Comparison of ENCODE assay signal across 16 cellular contexts in the genomic region with DNA sequence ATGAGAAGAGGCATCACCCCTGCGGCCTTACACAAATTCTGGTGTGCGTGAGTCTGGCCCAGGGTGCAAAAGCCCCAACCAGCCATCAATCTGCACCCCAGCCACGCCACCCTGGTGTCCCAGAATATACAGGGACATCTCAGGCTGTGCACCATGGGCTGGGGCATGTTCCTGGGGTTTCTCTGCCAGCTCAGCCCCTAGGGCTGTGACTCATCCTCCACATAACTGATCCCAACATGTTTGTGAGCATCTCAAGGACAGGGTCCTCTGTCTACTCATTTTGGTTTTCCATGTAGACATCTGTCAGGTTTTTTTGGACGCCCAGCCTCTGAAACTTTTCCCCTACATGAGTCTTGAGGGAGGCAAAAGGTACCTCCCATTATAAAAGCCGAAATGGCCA. TPM values are rescaled to one million over a fixed set of nuclear protein-coding genes. Genes with fewer than 3 reads are reported as not detected.
DNase-seq lines count a peak whose midpoint lies in the region; ATAC-seq lines count a peak whose summit lies in the region.
"Had no signal": no experiment of that assay in that cellular context is flagged by ENCODE, and none has a peak within 500 bp of the region (broad histone marks: within the 10 kb centered on the region; RNA-seq: fewer than 3 reads in every experiment).

No MANE protein-coding gene starts in this region.

- peak overlapping the region; percentile 88 for H3K27ac Mint-ChIP-seq in T-helper 1 cell treated with Interleukin-12 subunit alpha and Interleukin-12 subunit beta and Interleukin-4 antibody, amounts not matched to agents 30 μg/mL and 1 μg/mL, for 36 hours
- H3K27ac Mint-ChIP-seq: type B pancreatic cell had no signal

- H3K4me1 Mint-ChIP-seq in T-helper 1 cell treated with Interleukin-12 subunit alpha and Interleukin-12 subunit beta and Interleukin-4 antibody, amounts not matched to agents 30 μg/mL and 1 μg/mL, for 36 hours (ENCODE audit: low read depth): peaks cover 58% of the 10 kb centered on the region

- DNase-seq in T-helper 1 cell (no peak), M059J (ENCODE audit: low read depth) (peak; percentile 75), iris pigment epithelial cell (ENCODE audit: low read depth) (peak; percentile 31)
- DNase-seq: activated CD8-positive, alpha-beta memory T cell treated with anti-CD3 and anti-CD28 coated beads, Interleukin-2, amount 50 U/mL, for 48 hours; foreskin melanocyte; KBM-7; midbrain; NCI-H1694 treated with DMSO at 0.1 percent for 48 hours; NCI-H69; stimulated activated CD4-positive, alpha-beta T cell treated with anti-CD3 and anti-CD28 coated beads, Interleukin-15, amount 100 ng/mL, for 24 hours had no signal

- H3K9me3 Mint-ChIP-seq in T-helper 1 cell treated with Interleukin-12 subunit alpha and Interleukin-12 subunit beta and Interleukin-4 antibody, amounts not matched to agents 30 μg/mL and 1 μg/mL, for 36 hours: peaks cover 17% of the 10 kb centered on the region

- ATAC-seq in GM19395 (IDR thresholded peaks at IDR 0.05; ENCODE audit: unreplicated experiment): no peak
- ATAC-seq in GM21825 (IDR thresholded peaks at IDR 0.05; ENCODE audit: unreplicated experiment): no peak

- no peak overlapping the region for H3K4me3 Mint-ChIP-seq in T-helper 1 cell treated with Interleukin-12 subunit alpha and Interleukin-12 subunit beta and Interleukin-4 antibody, amounts not matched to agents 30 μg/mL and 1 μg/mL, for 36 hours
- H3K4me3 Mint-ChIP-seq: type B pancreatic cell had no signal

- H3K27me3 Mint-ChIP-seq in T-helper 1 cell treated with Interleukin-12 subunit alpha and Interleukin-12 subunit beta and Interleukin-4 antibody, amounts not matched to agents 30 μg/mL and 1 μg/mL, for 36 hours (ENCODE audit: low read depth): no peaks in the 10 kb centered on the region

- peaks cover 16% of the 10 kb centered on the region for H3K36me3 Mint-ChIP-seq in T-helper 1 cell treated with Interleukin-12 subunit alpha and Interleukin-12 subunit beta and Interleukin-4 antibody, amounts not matched to agents 30 μg/mL and 1 μg/mL, for 36 hours (ENCODE audit: low read depth)
- H3K36me3 Mint-ChIP-seq: type B pancreatic cell had no signal

RNA-seq across cellular contexts. Expression of gene ZNF683, which starts 0.5 kb away (rescaled TPM):
- total RNA-seq in M059J (2014; rRNA removed; shearing (Covaris generic)): not detected in 2 replicates
- total RNA-seq: A172, ascending aorta had no signal

RNA-seq across cellular contexts. Expression of gene CRYBG2, which starts 18.1 kb away (rescaled TPM):
- 0.42 and 2.0 TPM in 2 replicates for total RNA-seq in M059J (2014; rRNA removed; shearing (Covaris generic))
- total RNA-seq: ascending aorta had no signal

RNA-seq across cellular contexts. Expression of gene LIN28A, which starts 38.6 kb away (rescaled TPM):
- not detected in 2 replicates for total RNA-seq in M059J (2014; rRNA removed; shearing (Covaris generic))
- total RNA-seq: A172, ascending aorta had no signal

RNA-seq across cellular contexts. Expression of gene CD52, which starts 54.3 kb away (rescaled TPM):
- total RNA-seq in M059J (2014; rRNA removed; shearing (Covaris generic)): not detected in 2 replicates
- total RNA-seq: A172, ascending aorta had no signal

Comparison
In these comparisons a context has a peak if more than half of its experiments do, and no peak if none do; other contexts are left out.
1. DNase-seq: peak in M059J (single experiment) and iris pigment epithelial cell (single experiment); none in T-helper 1 cell (0 of 5).